Comparison of ENCODE assay signal across 10 cellular contexts in genomic region chr5:136012041-136012804, GRCh38. TPM values are rescaled to one million over a fixed set of nuclear protein-coding genes. Genes with fewer than 3 reads are reported as not detected.
DNase-seq lines count a peak whose midpoint lies in the region; ATAC-seq and TF ChIP-seq lines count a peak whose summit lies in the region.
"Had no signal": no experiment of that assay in that cellular context is flagged by ENCODE, and none has a peak within 500 bp of the region (broad histone marks: within the 10 kb centered on the region; RNA-seq: fewer than 3 reads in every experiment).

No MANE protein-coding gene starts in this region.

- H3K27ac Mint-ChIP-seq in natural killer cell: no peak overlapping the region
- H3K27ac Mint-ChIP-seq in activated T-cell treated with anti-CD3 and anti-CD28 coated beads, Interleukin-2, amount 50 U/mL, for 72 hours: no peak overlapping the region

- H3K9ac ChIP-seq in GM23248: peak overlapping the region; percentile 12; the same call in 1 of the 2 replicates

- H3K4me1 ChIP-seq in GM23248 (ENCODE audit: insufficient read depth): peaks cover 77% of the 10 kb centered on the region
- H3K4me1 ChIP-seq in osteoblast (ENCODE audit: insufficient read depth, low read length): peaks cover 66% of the 10 kb centered on the region
- peaks cover 0 to 57% (median 10%) of the 10 kb centered on the region in 4 donors for H3K4me1 ChIP-seq in tibial nerve

- H3K9me3 Mint-ChIP-seq in natural killer cell: no peaks in the 10 kb centered on the region
- no peaks in the 10 kb centered on the region for H3K9me3 Mint-ChIP-seq in activated T-cell treated with anti-CD3 and anti-CD28 coated beads, Interleukin-2, amount 50 U/mL, for 72 hours

- H3K4me1 Mint-ChIP-seq in natural killer cell: peaks cover 5 to 6% of the 10 kb centered on the region in 2 donors
- no peaks in the 10 kb centered on the region for H3K4me1 Mint-ChIP-seq in activated T-cell treated with anti-CD3 and anti-CD28 coated beads, Interleukin-2, amount 50 U/mL, for 72 hours (ENCODE audit: low read depth)

- peak in 1 of 2 donors; percentile 32 for TF ChIP-seq EP300 in tibial nerve (IDR thresholded peaks at IDR 0.05)

- H3K27me3 Mint-ChIP-seq in natural killer cell (ENCODE audit: low read depth in 2 of 2): peaks cover 26 to 56% of the 10 kb centered on the region in 2 donors
- peaks cover 18% of the 10 kb centered on the region for H3K27me3 Mint-ChIP-seq in activated T-cell treated with anti-CD3 and anti-CD28 coated beads, Interleukin-2, amount 50 U/mL, for 72 hours (ENCODE audit: low read depth)

- TF ChIP-seq CTCF in fibroblast of mammary gland (conservative IDR thresholded peaks at IDR 0.05; ENCODE audit: control insufficient read depth, insufficient read depth, low read depth, low read length): no peak
- TF ChIP-seq CTCF in osteoblast (IDR thresholded peaks at IDR 0.05; ENCODE audit: extremely low read depth, low read depth, low read length): no peak
- no peak for TF ChIP-seq CTCF in tibial nerve (IDR thresholded peaks at IDR 0.05)
- TF ChIP-seq CTCF in natural killer cell (IDR thresholded peaks at IDR 0.05): no peak

- DNase-seq in GM23248 (peak; percentile 53), RPMI7951 (ENCODE audit: low read depth) (peak; percentile 44), fibroblast of mammary gland (ENCODE audit: low read depth) (peak; percentile 49), osteoblast (ENCODE audit: insufficient read length, low spot score, missing footprints) (no peak), tibial nerve (ENCODE audit: low spot score in 2 of 2) (no peak), DMS114 treated with DMSO at 0.1 percent for 48 hours (lab: John Stamatoyannopoulos, UW; ENCODE audit: unreplicated experiment) (no peak), natural killer cell (no peak)
- DNase-seq in activated T-cell treated with anti-CD3 and anti-CD28 coated beads, Interleukin-2, amount 50 U/mL, for 72 hours: no peak
- DNase-seq: activated CD4-positive, alpha-beta T cell treated with anti-CD3 and anti-CD28 coated beads, Interleukin-2, amount 50 U/mL, for 1 hour; pancreas had no signal

- H3K36me3 ChIP-seq in GM23248 (ENCODE audit: low read depth): no peaks in the 10 kb centered on the region
- H3K36me3 ChIP-seq in osteoblast (ENCODE audit: insufficient read depth, low read length): no peaks in the 10 kb centered on the region
- no peaks in the 10 kb centered on the region for H3K36me3 ChIP-seq in tibial nerve
- H3K36me3 ChIP-seq: pancreas had no signal

- H3K27ac ChIP-seq in GM23248: peak overlapping the region; percentile 69
- peak overlapping the region; percentile 78 for H3K27ac ChIP-seq in osteoblast (ENCODE audit: low read depth, low read length)
- H3K27ac ChIP-seq in tibial nerve: peak overlapping the region in 2 of 4 donors; percentile 2 to 30

- peaks cover 72% of the 10 kb centered on the region for H3F3A ChIP-seq in GM23248 (ENCODE audit: insufficient read depth)

- peak overlapping the region; percentile 43 for H3K4me2 ChIP-seq in GM23248 (ENCODE audit: unreplicated experiment)
- peak overlapping the region; percentile 25 for H3K4me2 ChIP-seq in osteoblast (ENCODE audit: insufficient read depth, low read length)

- no peak for TF ChIP-seq POLR2A in tibial nerve (IDR thresholded peaks at IDR 0.05)

- H3K79me2 ChIP-seq in GM23248 (ENCODE audit: insufficient read depth): no peaks in the 10 kb centered on the region
- H3K79me2 ChIP-seq in osteoblast (ENCODE audit: insufficient read depth, low read length): no peaks in the 10 kb centered on the region

- in situ Hi-C loops in GM23248 (cut with MboI): no loop called here

- H2AFZ ChIP-seq in GM23248 (no peak overlapping the region), osteoblast (ENCODE audit: low read length) (no peak overlapping the region)

- H3K27me3 ChIP-seq in GM23248 (replicated peaks; ENCODE audit: insufficient read depth) (no peaks in the 10 kb centered on the region), osteoblast (ENCODE audit: insufficient read depth, low read length) (no peaks in the 10 kb centered on the region), tibial nerve (no peaks in the 10 kb centered on the region)
- H3K27me3 ChIP-seq: pancreas had no signal

- intact Hi-C loops in natural killer cell (cut with micrococcal nuclease): no loop called here

- 0% methylated on average over 3 of the region's 3 CpGs for WGBS in GM23248 (ENCODE audit: low coverage in 1 of 2, low lambda C conversion rate in 2 of 2, missing lambda C conversion rate in 2 of 2), 2 experiments
- 6 to 9% methylated on average over 3 of the region's 3 CpGs for WGBS in tibial nerve, 2 donors

- peak overlapping the region; percentile 18; the same call in 1 of the 2 replicates for H3K4me3 ChIP-seq in GM23248
- no peak overlapping the region for H3K4me3 ChIP-seq in fibroblast of mammary gland (ENCODE audit: control insufficient read depth, low read depth, low read length)
- no peak overlapping the region for H3K4me3 ChIP-seq in osteoblast (ENCODE audit: insufficient read depth, low read length)
- H3K4me3 ChIP-seq in tibial nerve: no peak overlapping the region
- H3K4me3 ChIP-seq: pancreas had no signal

- ATAC-seq in natural killer cell: no peak
- no peak for ATAC-seq in activated T-cell treated with anti-CD3 and anti-CD28 coated beads, Interleukin-2, amount 50 U/mL, for 72 hours (replicated peaks in 1 of 2)

- peaks cover 5% of the 10 kb centered on the region for H3K36me3 Mint-ChIP-seq in natural killer cell
- H3K36me3 Mint-ChIP-seq in activated T-cell treated with anti-CD3 and anti-CD28 coated beads, Interleukin-2, amount 50 U/mL, for 72 hours (ENCODE audit: insufficient read depth in 2 of 2): no peaks in the 10 kb centered on the region

- H4K20me1 ChIP-seq in GM23248 (ENCODE audit: insufficient read depth): no peaks in the 10 kb centered on the region
- H4K20me1 ChIP-seq in osteoblast (ENCODE audit: insufficient read depth, low read length): no peaks in the 10 kb centered on the region

- no peak overlapping the region for H3K4me3 Mint-ChIP-seq in natural killer cell
- H3K4me3 Mint-ChIP-seq in activated T-cell treated with anti-CD3 and anti-CD28 coated beads, Interleukin-2, amount 50 U/mL, for 72 hours: no peak overlapping the region

- no peaks in the 10 kb centered on the region for H3K9me2 ChIP-seq in GM23248 (ENCODE audit: insufficient read depth)

- H3K9me3 ChIP-seq in GM23248 (ENCODE audit: low read depth): no peaks in the 10 kb centered on the region
- no peaks in the 10 kb centered on the region for H3K9me3 ChIP-seq in osteoblast (ENCODE audit: low read depth, low read length)
- H3K9me3 ChIP-seq in tibial nerve: no peaks in the 10 kb centered on the region
- H3K9me3 ChIP-seq: pancreas had no signal

RNA-seq across cellular contexts. Expression of gene TGFBI, which starts 16.6 kb away (rescaled TPM):
- total RNA-seq in GM23248 (2014; rRNA removed; shearing (Covaris generic)): 7,109 and 7,351 TPM in 2 replicates
- polyA plus RNA-seq in GM23248 (2016; fragmentation: Nextera tagmentation; extraction: Ambion mirVana): 7,159 and 7,358 TPM in 2 replicates
- 976 and 1,163 TPM in 2 replicates for total RNA-seq in RPMI7951 (2014; rRNA removed; shearing (Covaris generic))
- total RNA-seq in osteoblast (1,700 and 2,120 TPM in 2 replicates), tibial nerve (100 to 1,000 TPM; 158 to 291 (median 212) TPM), natural killer cell (10 to 100 TPM in 2 of 3 donors, 1 to 10 TPM in 1; 6.7 to 19.6 (median 18.5) TPM)
- total RNA-seq in activated T-cell treated with anti-CD3 and anti-CD28 coated beads, Interleukin-2, amount 50 U/mL, for 72 hours: not detected

RNA-seq across cellular contexts. Expression of gene LECT2, which starts 57.4 kb away (rescaled TPM):
- total RNA-seq in GM23248 (2014; rRNA removed; shearing (Covaris generic)): 0.32 TPM in 1 of 2 replicates, not detected in the other
- 0.41 and 0.51 TPM in 2 replicates for polyA plus RNA-seq in GM23248 (2016; fragmentation: Nextera tagmentation; extraction: Ambion mirVana)
- not detected in 2 replicates for total RNA-seq in RPMI7951 (2014; rRNA removed; shearing (Covaris generic))
- total RNA-seq in osteoblast: not detected in 2 replicates
- total RNA-seq in tibial nerve: not detected
- not detected for total RNA-seq in natural killer cell
- not detected for total RNA-seq in activated T-cell treated with anti-CD3 and anti-CD28 coated beads, Interleukin-2, amount 50 U/mL, for 72 hours
- total RNA-seq: pancreas had no signal
- polyA plus RNA-seq: pancreas had no signal

Comparison
In these comparisons a context has a peak if more than half of its experiments do, and no peak if none do; other contexts are left out.
1. DNase-seq: peak in GM23248 (single experiment), RPMI7951 (single experiment) and fibroblast of mammary gland (single experiment); none in osteoblast (single experiment), tibial nerve (0 of 2), DMS114 treated with DMSO at 0.1 percent for 48 hours (single experiment), natural killer cell (single experiment) and activated T-cell treated with anti-CD3 and anti-CD28 coated beads, Interleukin-2, amount 50 U/mL, for 72 hours (0 of 2).
2. RNA of gene TGFBI, which starts 16.6 kb away (total RNA-seq): 7,109 to 7,351 TPM in GM23248, 1,700 to 2,120 TPM in osteoblast, 976 to 1,163 TPM in RPMI7951 and 158 to 291 TPM in tibial nerve; 6.7 to 19.6 TPM in natural killer cell and not detected in activated T-cell treated with anti-CD3 and anti-CD28 coated beads, Interleukin-2, amount 50 U/mL, for 72 hours; every median in the first group is over 4 times any median in the second.